ENCODE assay signal across 14 cellular contexts in the genomic region with DNA sequence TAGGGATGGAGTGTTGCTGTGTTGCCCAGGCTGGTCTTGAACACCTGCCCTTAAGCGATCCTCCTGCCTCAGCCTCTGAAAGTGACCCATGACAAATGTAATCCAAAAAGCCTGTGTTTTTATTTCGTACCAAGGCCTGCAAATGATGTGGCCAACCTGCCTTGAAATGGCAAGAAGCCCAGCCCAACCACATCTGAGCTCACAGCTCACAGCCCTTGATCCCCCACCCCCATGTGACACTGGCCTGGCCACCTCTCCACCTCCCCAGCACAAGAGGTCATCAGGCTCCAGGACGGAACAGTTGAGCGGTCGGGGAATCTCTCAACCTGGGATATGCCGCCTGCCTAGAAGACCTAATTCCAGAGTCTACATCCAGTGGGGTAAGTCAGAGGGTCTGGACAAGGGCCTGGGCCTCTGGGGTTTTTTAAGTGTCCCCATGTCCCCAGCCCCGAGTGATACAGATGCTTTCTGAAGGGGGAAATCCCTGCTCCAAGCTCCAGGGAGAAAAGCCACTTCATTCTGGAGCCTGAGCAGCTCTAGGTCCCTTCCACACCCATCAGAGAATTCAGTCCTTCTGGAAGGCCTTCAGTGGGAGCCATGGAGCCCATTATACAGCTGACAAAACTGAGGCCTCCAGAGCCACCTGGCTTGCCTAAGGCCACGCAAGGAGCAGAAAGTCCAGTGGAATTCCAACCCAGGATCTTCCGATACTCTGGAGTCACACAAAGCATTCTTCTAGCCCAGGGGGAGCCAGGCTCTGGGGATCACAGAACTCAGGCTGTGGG.
"Had no signal": no experiment of that assay in that cellular context is flagged by ENCODE, and none has a peak within 500 bp of the region (broad histone marks: within the 10 kb centered on the region; RNA-seq: fewer than 3 reads in every experiment).

No MANE protein-coding gene starts in this region.

- H3K9me3 ChIP-seq: breast epithelium, pancreas had no signal

- DNase-seq: activated CD4-positive, alpha-beta T cell treated with anti-CD3 and anti-CD28 coated beads, Interleukin-2, amount 50 U/mL, for 1 hour; activated naive CD4-positive, alpha-beta T cell treated with anti-CD3 and anti-CD28 coated beads for 36 hours; activated naive CD8-positive, alpha-beta T cell treated with anti-CD3 and anti-CD28 coated beads, Interleukin-2, amount 50 U/mL, for 24 hours; aorta; effector memory CD4-positive, alpha-beta T cell; head of caudate nucleus; pancreas; retina; small intestine; stimulated activated CD4-positive, alpha-beta T cell treated with anti-CD3 and anti-CD28 coated beads, Interleukin-4, amount 100 ng/mL, for 4 hours; stimulated activated naive CD8-positive, alpha-beta T cell treated with anti-CD3 and anti-CD28 coated beads, Interleukin-15, Interleukin-2, amounts not matched to agents 100 U/mL and 50 U/mL, for 24 hours had no signal

- H3K27ac ChIP-seq: breast epithelium, pancreas had no signal

- ATAC-seq: activated CD4-positive, CD25-positive, alpha-beta regulatory T cell treated with anti-CD3 and anti-CD28 coated beads, Interleukin-2, amount 50 U/mL, for 24 hours; activated naive CD8-positive, alpha-beta T cell treated with anti-CD3 and anti-CD28 coated beads, Interleukin-2, amount 50 U/mL, for 24 hours; left lobe of liver; pancreas; stimulated activated naive CD8-positive, alpha-beta T cell treated with anti-CD3 and anti-CD28 coated beads, Interleukin-15, Interleukin-2, amounts not matched to agents 100 U/mL and 50 U/mL, for 24 hours had no signal

- H3K4me3 ChIP-seq: breast epithelium, pancreas had no signal

- H3K36me3 ChIP-seq: breast epithelium, pancreas had no signal

- H3K4me1 ChIP-seq: breast epithelium, pancreas had no signal

- H3K27me3 ChIP-seq: breast epithelium, pancreas had no signal
